11 cellular contexts compared by ENCODE assay signal in the genomic region with DNA sequence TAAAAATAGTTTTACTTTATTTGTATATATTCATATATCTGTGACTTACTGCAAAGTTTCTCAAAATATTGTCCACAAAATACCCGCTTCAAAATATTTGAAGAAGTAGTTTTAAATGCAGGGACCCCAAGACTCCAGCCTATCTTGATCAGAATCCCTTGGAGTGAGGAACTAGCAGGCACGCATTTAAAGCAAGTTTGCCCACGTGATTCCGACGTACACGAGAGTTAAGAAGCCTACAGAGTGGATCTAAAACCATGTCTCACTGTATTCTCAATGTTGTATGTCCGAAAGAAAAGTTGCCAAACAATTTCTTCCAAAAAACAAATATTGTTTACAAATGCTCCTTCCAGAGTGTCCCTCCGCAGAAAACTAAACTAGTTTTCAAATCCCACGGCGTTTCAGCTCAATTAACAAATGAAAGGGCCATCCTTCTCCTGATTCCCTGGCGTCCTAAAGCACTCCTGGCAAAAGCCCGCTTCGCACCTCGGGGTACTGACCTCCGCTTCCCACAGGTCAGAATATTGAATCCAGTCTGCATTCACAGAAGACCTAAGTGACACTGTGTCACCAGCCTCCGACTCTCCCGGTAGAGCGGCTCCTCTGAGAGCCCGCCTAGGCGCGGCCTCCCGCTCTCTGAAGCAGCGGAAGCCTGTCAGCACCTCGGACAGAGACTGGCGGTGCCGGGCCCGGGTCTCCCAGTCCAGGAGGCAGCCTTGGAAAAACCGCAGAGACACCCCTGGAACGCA. TPM values are rescaled to one million over a fixed set of nuclear protein-coding genes. Genes with fewer than 3 reads are reported as not detected.
DNase-seq lines count a peak whose midpoint lies in the region; ATAC-seq, FAIRE-seq and TF ChIP-seq lines count a peak whose summit lies in the region.
"Had no signal": no experiment of that assay in that cellular context is flagged by ENCODE, and none has a peak within 500 bp of the region (broad histone marks: within the 10 kb centered on the region; RNA-seq: fewer than 3 reads in every experiment).

No MANE protein-coding gene starts in this region.

- H3K9me3 ChIP-seq in GM12878 (replicated peaks; ENCODE audit: control insufficient read depth, insufficient read depth, low read length) = no peaks in the 10 kb centered on the region; the same call in 2 of the 3 replicates
- H3K9me3 ChIP-seq in sigmoid colon = peaks cover 0 to 4% (median 0%) of the 10 kb centered on the region in 4 donors

- no peaks in the 10 kb centered on the region for H3K36me3 ChIP-seq in GM12878 (ENCODE audit: control insufficient read depth in 2 of 2, insufficient read depth in 2 of 2, low read length in 1 of 2)
- no peaks in the 10 kb centered on the region for H3K36me3 ChIP-seq in sigmoid colon

- H3K9ac ChIP-seq in GM12878 (ENCODE audit: control insufficient read depth, insufficient read depth, low read length) = no peak overlapping the region

- RAD21 ChIA-PET in GM12878 (lab: Charles Lee; ENCODE audit: unreplicated experiment) = no interaction called here

- no peak for TF ChIP-seq POLR2A in GM12878 (IDR thresholded peaks at IDR 0.05; ENCODE audit: low read depth, low read length)
- no peak for TF ChIP-seq POLR2A in sigmoid colon (IDR thresholded peaks at IDR 0.05)

- in situ Hi-C loops in GM12878 (cut with MboI) = no loop called here

- no peak for ATAC-seq in GM12878
- no peak for ATAC-seq in GM19351 (IDR thresholded peaks at IDR 0.05; ENCODE audit: unreplicated experiment)
- ATAC-seq: K562; stimulated activated naive B cell treated with anti-CD40 and anti-IgM and Interleukin-4, amounts not matched to agents 10 μg/mL and 1 μg/mL and 100 μg/mL, for 72 hours had no signal

- TF ChIP-seq EP300 in GM12878 (IDR thresholded peaks at IDR 0.05; ENCODE audit: borderline replicate concordance in 1 of 2, control insufficient read depth in 1 of 2, low read depth in 2 of 2, low read length in 2 of 2) (no peak), sigmoid colon (IDR thresholded peaks at IDR 0.05) (no peak)

- SMC1A ChIA-PET in GM12878 (lab: Charles Lee; ENCODE audit: uncharacterized antibody, unreplicated experiment) = no interaction called here

- 51% methylated on average over 29 of the region's 29 CpGs for WGBS in GM12878 (ENCODE audit: insufficient coverage, insufficient replicate concordance, low lambda C conversion rate, missing lambda C conversion rate)
- WGBS in sigmoid colon, 2 donors = 9 to 21% methylated on average over 29 of the region's 29 CpGs

- H3K4me1 ChIP-seq in GM12878 (ENCODE audit: control insufficient read depth, insufficient read depth, low read length) (no peaks in the 10 kb centered on the region), sigmoid colon (peaks cover 0 to 23% (median 19%) of the 10 kb centered on the region in 4 donors)

- H3K27me3 ChIP-seq in GM12878 (replicated peaks in 1 of 2; ENCODE audit: control insufficient read depth in 2 of 2, insufficient read depth in 2 of 2, low read length in 1 of 2) (no peaks in the 10 kb centered on the region), sigmoid colon (peaks cover 21 to 83% (median 39%) of the 10 kb centered on the region in 3 donors)

- peak; percentile 57 to 59 for DNase-seq in NCI-H2081 (lab: John Stamatoyannopoulos, UW)
- DNase-seq in NCI-H2081 treated with DMSO at 0.1 percent for 48 hours (lab: John Stamatoyannopoulos, UW) = no peak
- DNase-seq in GM12878 (ENCODE audit: low read depth, low spot score) = no peak
- peak; percentile 79 for DNase-seq in iPS-NIHi11 (ENCODE audit: low spot score)
- DNase-seq in substantia nigra (lab: John Stamatoyannopoulos, UW) = peak in 29 of 49 donors; percentile 6 to 53 (median 24)
- DNase-seq in HPDE6-E6E7 (ENCODE audit: extremely low spot score) = no peak
- no peak for DNase-seq in sigmoid colon
- DNase-seq: activated CD4-positive, alpha-beta T cell treated with anti-CD3 and anti-CD28 coated beads, Interleukin-2, amount 50 U/mL, for 1 hour; stimulated activated naive B cell treated with anti-CD40 and anti-IgM and Interleukin-4, amounts not matched to agents 10 μg/mL and 1 μg/mL and 100 μg/mL, for 72 hours had no signal

- H3K27ac ChIP-seq in GM12878 (ENCODE audit: control insufficient read depth, insufficient read depth) (no peak overlapping the region), substantia nigra (ENCODE audit: low read depth, low read length, poor library complexity, severe bottlenecking) (no peak overlapping the region), sigmoid colon (no peak overlapping the region)

- H3K4me3 ChIP-seq in GM12878 = no peak overlapping the region
- H3K4me3 ChIP-seq in sigmoid colon = peak overlapping the region in 1 of 4 donors; percentile 54
- H3K4me3 ChIP-seq: K562 had no signal

- intact Hi-C loops in GM12878 (cut with micrococcal nuclease; ENCODE audit: unreplicated experiment) (no loop called here), sigmoid colon (cut with DNase I) (no loop called here)

- TF ChIP-seq CTCF in GM12878 (IDR thresholded peaks at IDR 0.05 in 2 of 3, conservative IDR thresholded peaks at IDR 0.05 in 1 of 3; ENCODE audit: control insufficient read depth in 2 of 3, extremely low read depth in 1 of 3, insufficient read depth in 1 of 3, low read depth in 3 of 3, low read length in 3 of 3) (no peak), sigmoid colon (IDR thresholded peaks at IDR 0.05) (no peak)

- TF ChIP-seq RAD21 in GM12878 (IDR thresholded peaks at IDR 0.05; ENCODE audit: insufficient read depth, low read depth, low read length) = no peak

- H2AFZ ChIP-seq in GM12878 (ENCODE audit: control insufficient read depth, low read depth, low read length) = no peak overlapping the region

- BruUV-seq in GM12878 (replicated peaks; lab: Mats Ljungman, UMichigan) = no TSS peak

- CTCF ChIA-PET in GM12878 (lab: Yijun Ruan, JAX) = no interaction called here

- no peak overlapping the region for H3K4me2 ChIP-seq in GM12878 (ENCODE audit: control insufficient read depth, insufficient read depth)

- FAIRE-seq in GM12878 (lab: Jason Lieb, UNC) = no peak
- FAIRE-seq: K562 had no signal

- POLR2A ChIA-PET in GM12878 (lab: Charles Lee) = no interaction called here

- no peaks in the 10 kb centered on the region for H3K79me2 ChIP-seq in GM12878 (ENCODE audit: control insufficient read depth, insufficient read depth, low read length)

- no peaks in the 10 kb centered on the region for H4K20me1 ChIP-seq in GM12878 (ENCODE audit: control insufficient read depth, insufficient read depth)

TF ChIP-seq in GM12878, 131 proteins besides CTCF, POLR2A, EP300 and RAD21:
- no peak for TF ChIP-seq NFXL1 (IDR thresholded peaks at IDR 0.05; ENCODE audit: borderline replicate concordance)
- TF ChIP-seq, protein P1, sequence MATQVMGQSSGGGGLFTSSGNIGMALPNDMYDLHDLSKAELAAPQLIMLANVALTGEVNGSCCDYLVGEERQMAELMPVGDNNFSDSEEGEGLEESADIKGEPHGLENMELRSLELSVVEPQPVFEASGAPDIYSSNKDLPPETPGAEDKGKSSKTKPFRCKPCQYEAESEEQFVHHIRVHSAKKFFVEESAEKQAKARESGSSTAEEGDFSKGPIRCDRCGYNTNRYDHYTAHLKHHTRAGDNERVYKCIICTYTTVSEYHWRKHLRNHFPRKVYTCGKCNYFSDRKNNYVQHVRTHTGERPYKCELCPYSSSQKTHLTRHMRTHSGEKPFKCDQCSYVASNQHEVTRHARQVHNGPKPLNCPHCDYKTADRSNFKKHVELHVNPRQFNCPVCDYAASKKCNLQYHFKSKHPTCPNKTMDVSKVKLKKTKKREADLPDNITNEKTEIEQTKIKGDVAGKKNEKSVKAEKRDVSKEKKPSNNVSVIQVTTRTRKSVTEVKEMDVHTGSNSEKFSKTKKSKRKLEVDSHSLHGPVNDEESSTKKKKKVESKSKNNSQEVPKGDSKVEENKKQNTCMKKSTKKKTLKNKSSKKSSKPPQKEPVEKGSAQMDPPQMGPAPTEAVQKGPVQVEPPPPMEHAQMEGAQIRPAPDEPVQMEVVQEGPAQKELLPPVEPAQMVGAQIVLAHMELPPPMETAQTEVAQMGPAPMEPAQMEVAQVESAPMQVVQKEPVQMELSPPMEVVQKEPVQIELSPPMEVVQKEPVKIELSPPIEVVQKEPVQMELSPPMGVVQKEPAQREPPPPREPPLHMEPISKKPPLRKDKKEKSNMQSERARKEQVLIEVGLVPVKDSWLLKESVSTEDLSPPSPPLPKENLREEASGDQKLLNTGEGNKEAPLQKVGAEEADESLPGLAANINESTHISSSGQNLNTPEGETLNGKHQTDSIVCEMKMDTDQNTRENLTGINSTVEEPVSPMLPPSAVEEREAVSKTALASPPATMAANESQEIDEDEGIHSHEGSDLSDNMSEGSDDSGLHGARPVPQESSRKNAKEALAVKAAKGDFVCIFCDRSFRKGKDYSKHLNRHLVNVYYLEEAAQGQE (IDR thresholded peaks at IDR 0.05; ENCODE audit: low read depth, low read length) = peak; percentile 14; the same call in 1 of the 2 replicates

RNA-seq across cellular contexts. Expression of a gene that starts 1.5 kb away (rescaled TPM):
- not detected in 2 replicates for total RNA-seq in GM12878 (2013; cell fraction: nucleolus; rRNA removed)
- total RNA-seq in GM12878 (2014; rRNA removed) (not detected in 2 replicates), GM12878 (2014; rRNA removed; fragmentation: Illumina TruSeq; extraction: Trizol) (not detected in 2 replicates), GM12878 (2021) (0.05 and 0.27 TPM in 2 replicates), sigmoid colon (1 to 10 TPM in 3 of 4 donors, under 1 TPM in 1; 0.82 to 4.6 (median 3.2) TPM)
- not detected for polyA plus RNA-seq in GM12878 (2011; ENCODE audit: low read depth)
- polyA plus RNA-seq in GM12878 (2011; rRNA removed) (not detected in 2 replicates), GM12878 (2014; fragmentation: Illumina TruSeq; extraction: Trizol) (not detected in 2 replicates), GM12878 (2014; fragmentation: Nextera tagmentation; extraction: Ambion mirVana) (not detected), GM12878 (2014; rRNA removed) (not detected in 2 replicates), GM12878 (2016; fragmentation: Nextera tagmentation; extraction: Ambion mirVana) (under 1 TPM; 0.05 to 0.08 TPM), sigmoid colon (1 to 10 TPM in 1 of 3 donors, under 1 TPM in 2; 0.23 to 1.0 (median 0.60) TPM)
- not detected in 2 replicates for polyA plus RNA-seq in GM12878 (2011; cell fraction: cytosol; rRNA removed)
- not detected in 2 replicates for polyA plus RNA-seq in GM12878 (2011; cell fraction: nucleus; rRNA removed)
- polyA plus RNA-seq in GM12878 (2012) = not detected in 2 replicates
- 0.22 TPM in 1 of 2 replicates, not detected in the other for polyA minus RNA-seq in GM12878 (2011; rRNA and poly(A)+ RNA removed)
- polyA minus RNA-seq in GM12878 (2011; cell fraction: cytosol; rRNA and poly(A)+ RNA removed) = not detected in 2 replicates
- polyA minus RNA-seq in GM12878 (2011; cell fraction: nucleus; rRNA and poly(A)+ RNA removed) = not detected in 2 replicates

Comparison
In these comparisons a context has a peak if more than half of its experiments do, and no peak if none do; other contexts are left out.
1. DNase-seq: peak in NCI-H2081 (2 of 2), iPS-NIHi11 (single experiment) and substantia nigra (29 of 49); none in NCI-H2081 treated with DMSO at 0.1 percent for 48 hours (single experiment), GM12878 (single experiment), HPDE6-E6E7 (single experiment) and sigmoid colon (single experiment).